ENCODE assay signal across 8 cellular contexts in genomic region chr3:101778385-101779046, GRCh38. TPM values are rescaled to one million over a fixed set of nuclear protein-coding genes. Genes with fewer than 3 reads are reported as not detected.
DNase-seq lines count a peak whose midpoint lies in the region; ATAC-seq and TF ChIP-seq lines count a peak whose summit lies in the region.

No MANE protein-coding gene starts in this region.

- H3K9me3 ChIP-seq in RWPE2 (ENCODE audit: severe bottlenecking) (no peaks in the 10 kb centered on the region), esophagus squamous epithelium (no peaks in the 10 kb centered on the region), psoas muscle (no peaks in the 10 kb centered on the region)

- H3K27ac ChIP-seq in RWPE2 (ENCODE audit: poor library complexity, severe bottlenecking): peak overlapping the region; percentile 24
- peak overlapping the region; percentile 78 to 95 (median 89) for H3K27ac ChIP-seq in esophagus squamous epithelium
- peak overlapping the region; percentile 95 for H3K27ac ChIP-seq in psoas muscle

- H3K27me3 ChIP-seq in RWPE2 (ENCODE audit: insufficient read depth, poor library complexity, severe bottlenecking) (no peaks in the 10 kb centered on the region), esophagus squamous epithelium (no peaks in the 10 kb centered on the region), psoas muscle (ENCODE audit: insufficient read depth in 3 of 3, low read length in 2 of 3) (no peaks in the 10 kb centered on the region)

- intact Hi-C loops in esophagus squamous epithelium (cut with DNase I) (no loop called here), psoas muscle (cut with DNase I) (loop anchor here (2.0 to 5.0 kb wide), 2 partner anchors 51 to 54 kb away; partner anchors contain the start of gene CEP97 (in 1 of the 2))

- H3K4me3 ChIP-seq in GM12875 (ENCODE audit: low read depth, low read length) (peak overlapping the region; percentile 93), RWPE2 (ENCODE audit: severe bottlenecking) (peak overlapping the region; percentile 82), esophagus squamous epithelium (peak overlapping the region; percentile 65 to 99 (median 78)), psoas muscle (peak overlapping the region; percentile 95)

- peaks cover 10% of the 10 kb centered on the region for H3K4me1 ChIP-seq in RWPE2 (ENCODE audit: insufficient read depth, poor library complexity, severe bottlenecking)
- H3K4me1 ChIP-seq in esophagus squamous epithelium: peaks cover 8 to 33% (median 13%) of the 10 kb centered on the region in 3 donors
- peaks cover 30% of the 10 kb centered on the region for H3K4me1 ChIP-seq in psoas muscle

- TF ChIP-seq POLR2A in esophagus squamous epithelium (IDR thresholded peaks at IDR 0.05): no peak

- TF ChIP-seq CTCF in GM12875 (IDR thresholded peaks at IDR 0.05; ENCODE audit: borderline replicate concordance, insufficient read depth, low read depth, low read length) (no peak), RWPE2 (IDR thresholded peaks at IDR 0.05; ENCODE audit: poor library complexity, severe bottlenecking) (no peak), esophagus squamous epithelium (IDR thresholded peaks at IDR 0.05) (no peak), psoas muscle (IDR thresholded peaks at IDR 0.05) (no peak)

- peak; percentile 6; the same call in 1 of the 3 replicates for ATAC-seq in RWPE2 (ENCODE audit: low read depth)
- peak in 1 of 4 donors; percentile 0 for ATAC-seq in psoas muscle
- ATAC-seq in GM21576 (IDR thresholded peaks at IDR 0.05; ENCODE audit: unreplicated experiment): no peak

- H3K36me3 ChIP-seq in RWPE2 (ENCODE audit: low read depth): peaks cover 17% of the 10 kb centered on the region
- peaks cover 0 to 10% (median 0%) of the 10 kb centered on the region in 3 donors for H3K36me3 ChIP-seq in esophagus squamous epithelium
- H3K36me3 ChIP-seq in psoas muscle (ENCODE audit: insufficient read depth in 1 of 2, low read depth in 1 of 2): peaks cover 3 to 11% of the 10 kb centered on the region in 2 donors

- DNase-seq in RWPE2 (ENCODE audit: low spot score) (no peak), esophagus squamous epithelium (lab: John Stamatoyannopoulos, UW) (no peak), psoas muscle (no peak), COLO668 (lab: John Stamatoyannopoulos, UW; ENCODE audit: unreplicated experiment) (no peak), iPS-NIHi11 (ENCODE audit: low spot score) (no peak)
- no peak for DNase-seq in activated CD4-positive, alpha-beta T cell treated with anti-CD3 and anti-CD28 coated beads, Interleukin-2, amount 50 U/mL, for 48 hours

- 25 to 29% methylated on average over 14 to 16 of the region's 21 CpGs for WGBS in esophagus squamous epithelium, 2 donors
- WGBS in psoas muscle, 3 donors: 13 to 21% (median 13%) methylated on average over 21 of the region's 21 CpGs

RNA-seq across cellular contexts. Expression of gene NXPE3, which starts 0.5 kb away (rescaled TPM):
- total RNA-seq in esophagus squamous epithelium (1 to 10 TPM; 1.1 to 6.5 (median 2.5) TPM), psoas muscle (10 to 100 TPM; 37.4 to 59.3 (median 45.6) TPM)
- 10 to 100 TPM; 10.8 to 67.7 (median 17.5) TPM for polyA plus RNA-seq in psoas muscle

RNA-seq across cellular contexts. Expression of gene CEP97, which starts 54.1 kb away (rescaled TPM):
- total RNA-seq in esophagus squamous epithelium: 1 to 10 TPM; 3.0 to 6.7 (median 5.9) TPM
- 10 to 100 TPM in 1 of 4 donors, 1 to 10 TPM in 3; 5.9 to 12.5 (median 7.9) TPM for total RNA-seq in psoas muscle
- polyA plus RNA-seq in psoas muscle: 1 to 10 TPM; 1.6 to 6.3 (median 1.9) TPM

Comparison
In these comparisons a context has a peak if more than half of its experiments do, and no peak if none do; other contexts are left out.
1. H3K27ac ChIP-seq: peak in every context shown above with its lines; median percentile 95 in psoas muscle; 89 in esophagus squamous epithelium; 24 in RWPE2.
2. RNA of gene NXPE3, which starts 0.5 kb away (total RNA-seq): 37.4 to 59.3 TPM in psoas muscle; 1.1 to 6.5 TPM in esophagus squamous epithelium; every median in the first group is over 4 times any median in the second.
3. Peak in every context shown above with its lines, with median percentiles within 50 percentile points of each other: H3K4me3 ChIP-seq.